Comparison of ENCODE assay signal across 22 cellular contexts in the genomic region with DNA sequence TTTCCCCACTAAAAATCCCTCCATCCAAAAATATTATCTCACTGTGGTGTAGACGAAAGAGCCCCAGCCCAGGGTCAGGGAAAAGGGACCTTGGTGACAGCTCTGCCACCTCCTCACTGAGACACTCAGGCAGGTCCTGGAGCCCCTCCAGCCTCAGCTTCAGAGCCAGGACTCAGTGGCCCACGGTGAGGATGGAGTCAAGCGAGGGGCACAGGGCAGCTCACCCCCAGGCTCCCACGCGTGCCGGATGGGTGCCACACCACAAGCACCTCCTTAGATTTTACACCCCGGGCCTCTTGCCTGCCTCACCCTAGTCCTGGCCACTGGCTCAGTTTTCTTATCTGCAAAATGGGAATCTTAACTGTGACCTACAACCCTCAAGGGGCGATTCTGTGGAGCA.
"Had no signal": no experiment of that assay in that cellular context is flagged by ENCODE, and none has a peak within 500 bp of the region (broad histone marks: within the 10 kb centered on the region; RNA-seq: fewer than 3 reads in every experiment).

No MANE protein-coding gene starts in this region.

- H3K27ac Mint-ChIP-seq: activated B cell treated with CpG ODN at 0.5 μM for 24 hours; activated naive CD8-positive, alpha-beta T cell; T-cell; T-helper 2 cell treated with Interferon-gamma antibody and Interleukin-4, amounts not matched to agents 5 μg/mL and 100 μg/mL, for 36 hours had no signal

- FAIRE-seq: bronchial epithelial cell, endothelial cell of umbilical vein had no signal

- DNase-seq: activated B cell treated with CpG ODN at 0.5 μM for 24 hours; activated CD4-positive, alpha-beta T cell treated with anti-CD3 and anti-CD28 coated beads for 4 hours; activated CD4-positive, alpha-beta T cell treated with anti-CD3 and anti-CD28 coated beads, Interleukin-2, amount 50 U/mL, for 4 hours; activated effector memory CD4-positive, alpha-beta T cell treated with Interleukin-2 at 50 U/mL for 16 hours; activated naive CD4-positive, alpha-beta T cell treated with Interleukin-2 at 50 U/mL for 16 hours; anterior cingulate cortex; cortex of kidney; heart left ventricle; hypothalamus; kidney glomerular epithelial cell; left lung; occipital lobe; stimulated activated CD4-positive, alpha-beta T cell treated with anti-CD3 and anti-CD28 coated beads, Interleukin-1b, Interleukin-23, amount 100 ng/mL, for 48 hours; stimulated activated CD4-positive, alpha-beta T cell treated with anti-CD3 and anti-CD28 coated beads, Interleukin-4, amount 100 ng/mL, for 4 hours; stimulated activated CD8-positive, alpha-beta memory T cell treated with anti-CD3 and anti-CD28 coated beads, Interleukin-4, amount 100 ng/mL, for 48 hours; stimulated activated naive CD4-positive, alpha-beta T cell; T-cell had no signal

- H3K9me3 Mint-ChIP-seq: activated B cell treated with CpG ODN at 0.5 μM for 24 hours; T-cell; T-helper 2 cell treated with Interferon-gamma antibody and Interleukin-4, amounts not matched to agents 5 μg/mL and 100 μg/mL, for 36 hours had no signal

- H3K27me3 Mint-ChIP-seq: activated naive CD8-positive, alpha-beta T cell had no signal

- ATAC-seq: heart left ventricle, left lung, mucosa of descending colon, T-cell had no signal

- H3K4me3 Mint-ChIP-seq: activated B cell treated with CpG ODN at 0.5 μM for 24 hours; activated naive CD8-positive, alpha-beta T cell; T-cell; T-helper 2 cell treated with Interferon-gamma antibody and Interleukin-4, amounts not matched to agents 5 μg/mL and 100 μg/mL, for 36 hours had no signal

- H3K36me3 Mint-ChIP-seq: activated naive CD8-positive, alpha-beta T cell; T-cell had no signal
